In genomic region chr20:32289299-32289660, GRCh38 we compare ENCODE assay signal across 8 cellular contexts. TPM values are rescaled to one million over a fixed set of nuclear protein-coding genes. Genes with fewer than 3 reads are reported as not detected.
A peak's percentile ranks its signal among the peaks of the same experiment; 100 is the strongest.
DNase-seq lines count a peak whose midpoint lies in the region; ATAC-seq and TF ChIP-seq lines count a peak whose summit lies in the region.
"Not testable (repeated sequence)": the region's sequence is repeated elsewhere in the genome, so short reads cannot be mapped to it uniquely, and the experiment has no call there.

No MANE protein-coding gene starts in this region.

- not testable (repeated sequence) for TF ChIP-seq CTCF in 22Rv1 (IDR thresholded peaks at IDR 0.05); chondrocyte (IDR thresholded peaks at IDR 0.05); liver (IDR thresholded peaks at IDR 0.05; ENCODE audit: low read depth, low read length, missing input control); progenitor cell of endocrine pancreas (IDR thresholded peaks at IDR 0.05; ENCODE audit: unreplicated experiment); transverse colon (IDR thresholded peaks at IDR 0.05)

- H3K4me1 ChIP-seq in liver (ENCODE audit: control insufficient read depth in 4 of 4, insufficient read depth in 4 of 4, low read length in 3 of 4), result peaks cover 8 to 38% (median 24%) of the 10 kb centered on the region in 4 donors
- peaks cover 0 to 39% (median 24%) of the 10 kb centered on the region in 4 donors for H3K4me1 ChIP-seq in transverse colon

- WGBS in liver, result 62% methylated on average over 4 of the region's 4 CpGs
- 80 to 82% methylated on average over 2 to 4 of the region's 4 CpGs for WGBS in transverse colon (ENCODE audit: low coverage in 1 of 2), 2 donors

- ATAC-seq in T-helper 17 cell, result not testable (repeated sequence)

- not testable (repeated sequence) for H3K36me3 ChIP-seq in liver (ENCODE audit: control insufficient read depth in 4 of 4, insufficient read depth in 3 of 4, low read depth in 1 of 4, low read length in 3 of 4); transverse colon

- not testable (repeated sequence) for H3K27me3 ChIP-seq in liver (ENCODE audit: control insufficient read depth in 4 of 4, insufficient read depth in 4 of 4, low read length in 3 of 4); transverse colon

- in situ Hi-C loops in transverse colon (cut with MboI; ENCODE audit: low pct_ligation_motif_present in 1 of 4, low pct_unique_long_range_greater_than_20kb in 1 of 4, low sequenced_read_pairs in 3 of 4), result not testable (repeated sequence)

- H3K9me3 ChIP-seq in T-helper 17 cell (ENCODE audit: control insufficient read depth, low read length, poor library complexity, severe bottlenecking); liver (ENCODE audit: control insufficient read depth in 4 of 4, low read length in 3 of 4); transverse colon: not testable (repeated sequence)

- not testable (repeated sequence) for H3K9me3 Mint-ChIP-seq in activated T-helper 2 cell treated with anti-CD3 and anti-CD28 coated beads, Interferon-gamma antibody, Interleukin-2, Interleukin-4, amounts not matched to agents 10 μg/mL and 5 μg/mL and 100 μg/mL, durations not matched to agents 14 hours and 24 hours and 36 hours; chondrocyte (ENCODE audit: low read depth); progenitor cell of endocrine pancreas (ENCODE audit: low read depth)

- H3K9ac ChIP-seq in liver (ENCODE audit: low read depth in 1 of 2, low read length in 2 of 2), result peak overlapping the region in 1 of 2 donors; percentile 11

- TF ChIP-seq POLR2A in transverse colon (IDR thresholded peaks at IDR 0.05), result not testable (repeated sequence)

- not testable (repeated sequence) for TF ChIP-seq EP300 in transverse colon (IDR thresholded peaks at IDR 0.05; ENCODE audit: low read depth)

- H3K27ac ChIP-seq in 22Rv1 (peak overlapping the region; percentile 50), liver (ENCODE audit: low read depth in 1 of 2, low read length in 2 of 2) (peak overlapping the region; percentile 77 to 89), transverse colon (peak overlapping the region; percentile 65 to 79 (median 75))

- H3K36me3 Mint-ChIP-seq in T-helper 17 cell (ENCODE audit: low read depth); chondrocyte (ENCODE audit: low read depth); progenitor cell of endocrine pancreas (ENCODE audit: insufficient read depth): not testable (repeated sequence)
- peaks cover 47% of the 10 kb centered on the region for H3K36me3 Mint-ChIP-seq in activated T-helper 2 cell treated with anti-CD3 and anti-CD28 coated beads, Interferon-gamma antibody, Interleukin-2, Interleukin-4, amounts not matched to agents 10 μg/mL and 5 μg/mL and 100 μg/mL, durations not matched to agents 14 hours and 24 hours and 36 hours (ENCODE audit: low read depth)

- not testable (repeated sequence) for H3K4me3 Mint-ChIP-seq in T-helper 17 cell; activated T-helper 2 cell treated with anti-CD3 and anti-CD28 coated beads, Interferon-gamma antibody, Interleukin-2, Interleukin-4, amounts not matched to agents 10 μg/mL and 5 μg/mL and 100 μg/mL, durations not matched to agents 14 hours and 24 hours and 36 hours (ENCODE audit: low read depth); chondrocyte (ENCODE audit: unreplicated experiment); progenitor cell of endocrine pancreas (ENCODE audit: low read depth)

- peaks cover 31% of the 10 kb centered on the region for H3K4me1 Mint-ChIP-seq in T-helper 17 cell
- peaks cover 51% of the 10 kb centered on the region for H3K4me1 Mint-ChIP-seq in activated T-helper 2 cell treated with anti-CD3 and anti-CD28 coated beads, Interferon-gamma antibody, Interleukin-2, Interleukin-4, amounts not matched to agents 10 μg/mL and 5 μg/mL and 100 μg/mL, durations not matched to agents 14 hours and 24 hours and 36 hours (ENCODE audit: low read depth)
- H3K4me1 Mint-ChIP-seq in chondrocyte (ENCODE audit: low read depth), result not testable (repeated sequence)
- peaks cover 43% of the 10 kb centered on the region for H3K4me1 Mint-ChIP-seq in progenitor cell of endocrine pancreas (ENCODE audit: low read depth)

- intact Hi-C loops in activated T-helper 2 cell treated with anti-CD3 and anti-CD28 coated beads, Interferon-gamma antibody, Interleukin-2, Interleukin-4, amounts not matched to agents 10 μg/mL and 5 μg/mL and 100 μg/mL, durations not matched to agents 14 hours and 24 hours and 36 hours (cut with micrococcal nuclease); transverse colon (cut with DNase I; ENCODE audit: low total_unique reads): not testable (repeated sequence)

- H3K27ac Mint-ChIP-seq in T-helper 17 cell (peak overlapping the region; percentile 19), chondrocyte (ENCODE audit: unreplicated experiment) (peak overlapping the region; percentile 45), progenitor cell of endocrine pancreas (peak overlapping the region; percentile 93)
- peak overlapping the region; percentile 44 for H3K27ac Mint-ChIP-seq in activated T-helper 2 cell treated with anti-CD3 and anti-CD28 coated beads, Interferon-gamma antibody, Interleukin-2, Interleukin-4, amounts not matched to agents 10 μg/mL and 5 μg/mL and 100 μg/mL, durations not matched to agents 14 hours and 24 hours and 36 hours

- TF ChIP-seq RAD21 in liver (IDR thresholded peaks at IDR 0.05), result not testable (repeated sequence)

- DNase-seq in HuH-7 (ENCODE audit: low spot score) (peak; percentile 32), chondrocyte (ENCODE audit: low spot score) (peak; percentile 4)
- DNase-seq in T-helper 17 cell; activated T-helper 2 cell treated with anti-CD3 and anti-CD28 coated beads, Interferon-gamma antibody, Interleukin-2, Interleukin-4, amounts not matched to agents 10 μg/mL and 5 μg/mL and 100 μg/mL, durations not matched to agents 14 hours and 24 hours and 36 hours (ENCODE audit: low spot score); progenitor cell of endocrine pancreas (ENCODE audit: low spot score, unreplicated experiment); transverse colon: not testable (repeated sequence)

- H3K27me3 Mint-ChIP-seq in T-helper 17 cell; activated T-helper 2 cell treated with anti-CD3 and anti-CD28 coated beads, Interferon-gamma antibody, Interleukin-2, Interleukin-4, amounts not matched to agents 10 μg/mL and 5 μg/mL and 100 μg/mL, durations not matched to agents 14 hours and 24 hours and 36 hours (ENCODE audit: low read depth); chondrocyte (ENCODE audit: low read depth); progenitor cell of endocrine pancreas: not testable (repeated sequence)

- H3K4me3 ChIP-seq in liver (ENCODE audit: low read depth in 1 of 3, low read length in 3 of 3); transverse colon: not testable (repeated sequence)

RNA-seq across cellular contexts. Expression of gene KIF3B, which starts 11.8 kb away (rescaled TPM):
- total RNA-seq in T-helper 17 cell (10 to 100 TPM; 13.4 to 14.4 TPM), chondrocyte (34.2 to 36.1 TPM (median 35.5 TPM) in 3 replicates), liver (10 to 100 TPM in 1 of 2 donors, 1 to 10 TPM in 1; 8.3 to 24.2 TPM), progenitor cell of endocrine pancreas (60.2 and 61.6 TPM in 2 replicates), transverse colon (10 to 100 TPM; 26.6 to 46.5 (median 37.5) TPM)
- 40.6 and 42.2 TPM in 2 replicates for total RNA-seq in activated T-helper 2 cell treated with anti-CD3 and anti-CD28 coated beads, Interferon-gamma antibody, Interleukin-2, Interleukin-4, amounts not matched to agents 10 μg/mL and 5 μg/mL and 100 μg/mL, durations not matched to agents 14 hours and 24 hours and 36 hours
- polyA plus RNA-seq in liver, result 10 to 100 TPM in 1 of 2 donors, 1 to 10 TPM in 1; 8.6 to 17.2 TPM

Comparison
In these comparisons a context has a peak if more than half of its experiments do, and no peak if none do; other contexts are left out.
1. H3K27ac Mint-ChIP-seq: peak in every context shown above with its lines; median percentile 93 in progenitor cell of endocrine pancreas; 45 in chondrocyte; 44 in activated T-helper 2 cell treated with anti-CD3 and anti-CD28 coated beads, Interferon-gamma antibody, Interleukin-2, Interleukin-4, amounts not matched to agents 10 μg/mL and 5 μg/mL and 100 μg/mL, durations not matched to agents 14 hours and 24 hours and 36 hours; 19 in T-helper 17 cell.